Comparison of ENCODE assay signal across 20 cellular contexts in genomic region chr17:65433157-65433556, GRCh38.
"Had no signal": no experiment of that assay in that cellular context is flagged by ENCODE, and none has a peak within 500 bp of the region (broad histone marks: within the 10 kb centered on the region; RNA-seq: fewer than 3 reads in every experiment).

No MANE protein-coding gene starts in this region.

- H3K27ac ChIP-seq: brain microvascular endothelial cell, colonic mucosa, lower lobe of right lung, tibial artery, uterus had no signal

- DNase-seq: activated CD4-positive, alpha-beta T cell treated with anti-CD3 and anti-CD28 coated beads, Interleukin-2, amount 50 U/mL, for 4 hours; aorta; brain microvascular endothelial cell; colonic mucosa; erythroblast; foreskin melanocyte; glutamatergic neuron; hippocampal formation; lower lobe of right lung; midbrain; nephron progenitor cell; nucleus accumbens; stimulated activated CD4-positive, alpha-beta T cell treated with anti-CD3 and anti-CD28 coated beads, Interleukin-12 subunit alpha, Interleukin-12 subunit beta, amount 100 ng/mL, for 4 hours; stimulated activated CD4-positive, alpha-beta T cell treated with anti-CD3 and anti-CD28 coated beads, Interleukin-1b, Interleukin-23, amount 100 ng/mL, for 48 hours; substantia nigra; T-helper 17 cell; tibial artery; uterus had no signal

- H3K27me3 ChIP-seq: brain microvascular endothelial cell, colonic mucosa, uterus had no signal

- H3K4me3 ChIP-seq: colonic mucosa, lower lobe of right lung, tibial artery, uterus had no signal

- ATAC-seq: lower lobe of right lung, T-helper 17 cell had no signal

- H3K4me1 ChIP-seq: colonic mucosa, lower lobe of right lung, tibial artery, uterus had no signal

- H3K9me3 ChIP-seq: colonic mucosa, lower lobe of right lung, tibial artery, uterus had no signal

- H3K36me3 ChIP-seq: brain microvascular endothelial cell, colonic mucosa, lower lobe of right lung, tibial artery, uterus had no signal

- H3K4me3 Mint-ChIP-seq: activated T-helper 1 cell treated with anti-CD3 and anti-CD28 coated beads, Interleukin-12 subunit alpha, Interleukin-12 subunit beta, Interleukin-2, Interleukin-4 antibody, amounts not matched to agents 30 ng/mL and 10 ng/mL and 1 ng/mL, durations not matched to agents 14 hours and 24 hours and 36 hours; central memory CD8-positive, alpha-beta T cell; nephron progenitor cell had no signal

- H3K27ac Mint-ChIP-seq: activated T-helper 1 cell treated with anti-CD3 and anti-CD28 coated beads, Interleukin-12 subunit alpha, Interleukin-12 subunit beta, Interleukin-2, Interleukin-4 antibody, amounts not matched to agents 30 ng/mL and 10 ng/mL and 1 ng/mL, durations not matched to agents 14 hours and 24 hours and 36 hours; nephron progenitor cell; T-helper 17 cell had no signal
